In the genomic region with DNA sequence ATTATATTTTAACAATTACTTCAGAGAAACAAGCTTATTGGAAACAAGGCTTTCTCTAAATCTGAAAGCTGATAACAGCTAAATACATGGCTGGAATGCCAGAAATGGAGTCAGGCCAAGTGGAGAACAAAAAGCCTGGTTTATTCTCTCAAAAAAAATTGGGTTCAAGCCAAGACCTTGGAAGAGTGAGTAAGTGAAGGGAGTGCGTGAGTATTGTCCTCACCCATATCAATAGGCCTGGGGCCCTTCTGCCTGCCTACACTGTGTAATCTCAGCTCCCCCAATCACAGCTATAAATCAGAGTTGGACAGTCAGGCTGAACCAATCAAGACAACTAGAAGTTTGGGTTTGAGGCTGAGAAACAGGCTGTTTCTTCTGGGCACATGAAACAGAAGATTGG, we compare ENCODE assay signal across 1 cellular context.
TF ChIP-seq lines count a peak whose summit lies in the region.

No MANE protein-coding gene starts in this region.

TF ChIP-seq in HEK293, 187 proteins besides CTCF, POLR2A, EP300 and RAD21 (continued from another document):
- no peak for TF ChIP-seq PRDM4 (tag by site-specific recombination; IDR thresholded peaks at IDR 0.05)
- TF ChIP-seq ZEB2 (tag by site-specific recombination; IDR thresholded peaks at IDR 0.05): no peak
